Comparison of ENCODE assay signal across 1 cellular context in the genomic region with DNA sequence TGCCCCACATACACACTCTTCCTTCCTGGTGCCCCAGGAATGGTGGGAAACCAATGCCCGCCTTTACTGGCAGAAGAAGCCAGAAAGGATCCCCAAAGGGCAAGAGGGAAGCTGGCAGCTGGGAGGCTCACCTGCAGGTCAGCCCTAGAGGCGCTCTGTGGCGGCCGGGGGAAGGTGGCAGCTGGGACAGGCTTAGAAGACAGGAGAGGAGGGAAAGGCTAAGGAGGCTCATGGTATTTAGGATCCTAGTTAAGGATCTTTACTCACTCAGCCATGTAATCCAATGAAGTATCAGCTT.
TF ChIP-seq lines count a peak whose summit lies in the region.

No MANE protein-coding gene starts in this region.

TF ChIP-seq in H1, 55 proteins besides CTCF, POLR2A, EP300 and RAD21:
- TF ChIP-seq SP4 (IDR thresholded peaks at IDR 0.05; ENCODE audit: low read length) (no peak), POLR2AphosphoS5 (IDR thresholded peaks at IDR 0.05; ENCODE audit: low read depth, low read length) (no peak), CREB1 (IDR thresholded peaks at IDR 0.05) (no peak), RBBP5 (IDR thresholded peaks at IDR 0.05; ENCODE audit: borderline replicate concordance, low read depth, low read length) (no peak), RXRA (IDR thresholded peaks at IDR 0.05; ENCODE audit: insufficient read depth, low read depth, low read length) (no peak), TCF12 (IDR thresholded peaks at IDR 0.05; ENCODE audit: low read depth, low read length) (no peak), NRF1 (IDR thresholded peaks at IDR 0.05; ENCODE audit: low read depth, low read length) (no peak), SP2 (IDR thresholded peaks at IDR 0.05; ENCODE audit: low read length) (no peak)
- TF ChIP-seq, protein P1, sequence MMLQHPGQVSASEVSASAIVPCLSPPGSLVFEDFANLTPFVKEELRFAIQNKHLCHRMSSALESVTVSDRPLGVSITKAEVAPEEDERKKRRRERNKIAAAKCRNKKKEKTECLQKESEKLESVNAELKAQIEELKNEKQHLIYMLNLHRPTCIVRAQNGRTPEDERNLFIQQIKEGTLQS (IDR thresholded peaks at IDR 0.05; ENCODE audit: insufficient read depth, low read depth, low read length) = no peak
